In genomic region chr12:7018350-7019042, GRCh38 we compare ENCODE assay signal across 8 cellular contexts. TPM values are rescaled to one million over a fixed set of nuclear protein-coding genes. Genes with fewer than 3 reads are reported as not detected.
DNase-seq lines count a peak whose midpoint lies in the region; ATAC-seq, FAIRE-seq and TF ChIP-seq lines count a peak whose summit lies in the region.

TSS of gene LPCAT3 (minus strand) at chr12:7018476. CDS start at chr12:7018424, 52 bp downstream.

- H3K9me3 ChIP-seq in adipocyte (ENCODE audit: control insufficient read depth, low read length): no peaks in the 10 kb centered on the region
- no peaks in the 10 kb centered on the region for H3K9me3 ChIP-seq in cardiac muscle cell (ENCODE audit: low read depth)
- no peaks in the 10 kb centered on the region for H3K9me3 ChIP-seq in trophoblast cell (ENCODE audit: insufficient read depth, low read depth, low read length)
- no peaks in the 10 kb centered on the region for H3K9me3 ChIP-seq in transverse colon

- H3K36me3 ChIP-seq in adipocyte (ENCODE audit: control insufficient read depth, insufficient read depth, low read length, severe bottlenecking) (peaks cover 18% of the 10 kb centered on the region), cardiac muscle cell (no peaks in the 10 kb centered on the region), trophoblast cell (ENCODE audit: control insufficient read depth in 1 of 2, insufficient read depth in 2 of 2, low read length in 2 of 2) (peaks cover 0 to 2% of the 10 kb centered on the region in 2 experiments), transverse colon (no peaks in the 10 kb centered on the region)

- TF ChIP-seq POLR2A in GM12891 (IDR thresholded peaks at IDR 0.05; ENCODE audit: low read depth, low read length) (0 out of 2 replicates have a peak, but pooled peaks have one; percentile 50), transverse colon (IDR thresholded peaks at IDR 0.05) (peak; percentile 90)

- H3K18ac ChIP-seq in trophoblast cell (ENCODE audit: low read length): peak within 1 kb of the TSS; percentile 40

- intact Hi-C loops in transverse colon (cut with DNase I; ENCODE audit: low total_unique reads): no loop called here

- no CpG with 5 or more reads among the region's 77 CpGs for WGBS in trophoblast cell (ENCODE audit: extremely low coverage, insufficient coverage, insufficient read length)
- 0 to 1% methylated on average over 4 to 66 of the region's 77 CpGs for WGBS in transverse colon (ENCODE audit: low coverage in 1 of 2), 2 donors

- H3K23ac ChIP-seq in trophoblast cell (ENCODE audit: low read length): no peak within 1 kb of the TSS

- TF ChIP-seq EP300 in transverse colon (IDR thresholded peaks at IDR 0.05; ENCODE audit: low read depth): peak; percentile 37

- H3K27me3 ChIP-seq in adipocyte (replicated peaks; ENCODE audit: control insufficient read depth, insufficient read depth, low read length): no peaks in the 10 kb centered on the region
- no peaks in the 10 kb centered on the region for H3K27me3 ChIP-seq in cardiac muscle cell
- no peaks in the 10 kb centered on the region for H3K27me3 ChIP-seq in trophoblast cell (ENCODE audit: insufficient read depth, low read length)
- H3K27me3 ChIP-seq in transverse colon: no peaks in the 10 kb centered on the region

- H3K4me3 ChIP-seq in adipocyte (ENCODE audit: low read length) (peak within 1 kb of the TSS; percentile 98), cardiac muscle cell (peak within 1 kb of the TSS; percentile 76), trophoblast cell (ENCODE audit: low read depth, low read length) (peak within 1 kb of the TSS; percentile 87), transverse colon (peak within 1 kb of the TSS; percentile 53 to 82 (median 69))

- H3K79me1 ChIP-seq in trophoblast cell (ENCODE audit: low read length): peaks cover 5% of the 10 kb centered on the region

- peak within 1 kb of the TSS; percentile 3 for H3K14ac ChIP-seq in trophoblast cell (ENCODE audit: low read length)

- H4K12ac ChIP-seq in trophoblast cell (ENCODE audit: low read depth, low read length): peak within 1 kb of the TSS; percentile 1

- ATAC-seq in HG02840 (IDR thresholded peaks at IDR 0.05; ENCODE audit: low FRiP score, unreplicated experiment): peak; percentile 94

- peak within 1 kb of the TSS; percentile 60 for H2AFZ ChIP-seq in trophoblast cell (ENCODE audit: insufficient read depth, low read length, poor library complexity)

- no peak within 1 kb of the TSS for H2BK12ac ChIP-seq in trophoblast cell (ENCODE audit: low read length)

- H3K4me1 ChIP-seq in adipocyte (ENCODE audit: control insufficient read depth, insufficient read depth, low read length) (peaks cover 36% of the 10 kb centered on the region), cardiac muscle cell (ENCODE audit: low read depth) (peaks cover 11% of the 10 kb centered on the region), trophoblast cell (ENCODE audit: control insufficient read depth in 1 of 2, insufficient read depth in 2 of 2, low read length in 2 of 2) (peaks cover 2 to 6% of the 10 kb centered on the region in 2 experiments), transverse colon (peaks cover 0 to 32% (median 28%) of the 10 kb centered on the region in 4 donors)

- peak within 1 kb of the TSS; percentile 59 for H2BK120ac ChIP-seq in trophoblast cell (ENCODE audit: insufficient read depth, low read length, poor library complexity)

- H3K27ac ChIP-seq in cardiac muscle cell: peak within 1 kb of the TSS; percentile 62
- H3K27ac ChIP-seq in trophoblast cell (ENCODE audit: low read depth, low read length): peak within 1 kb of the TSS; percentile 99
- H3K27ac ChIP-seq in transverse colon: peak within 1 kb of the TSS; percentile 92 to 96 (median 94)

- H3K4ac ChIP-seq in trophoblast cell (ENCODE audit: low read depth, low read length): no peak within 1 kb of the TSS

- no peaks in the 10 kb centered on the region for H3K79me2 ChIP-seq in trophoblast cell (ENCODE audit: control insufficient read depth, insufficient read depth, low read length, poor library complexity)

- no peak within 1 kb of the TSS for H2AK5ac ChIP-seq in trophoblast cell (ENCODE audit: low read length)

- H3K9ac ChIP-seq in adipocyte (ENCODE audit: low read length): peak within 1 kb of the TSS; percentile 95
- peak within 1 kb of the TSS; percentile 55 for H3K9ac ChIP-seq in trophoblast cell (ENCODE audit: low read length)

- peak within 1 kb of the TSS; percentile 97 for H2BK5ac ChIP-seq in trophoblast cell (ENCODE audit: low read depth, low read length, poor library complexity)

- H4K8ac ChIP-seq in trophoblast cell (ENCODE audit: low read depth, low read length): peak within 1 kb of the TSS; percentile 84

- peak; percentile 100 for FAIRE-seq in GM12891 (lab: Jason Lieb, UNC)

- peak; percentile 80 for TF ChIP-seq CTCF in cardiac muscle cell (IDR thresholded peaks at IDR 0.05; ENCODE audit: low read depth, low read length)
- TF ChIP-seq CTCF in transverse colon (IDR thresholded peaks at IDR 0.05): peak; percentile 83 to 92 (median 87)

- peak within 1 kb of the TSS; percentile 77 for H3K4me2 ChIP-seq in trophoblast cell (ENCODE audit: low read length)

- DNase-seq in GM12891 (ENCODE audit: insufficient read length, low spot score): peak; percentile 95
- peak; percentile 94 for DNase-seq in NCI-H1436 (lab: John Stamatoyannopoulos, UW)
- peak; percentile 96 for DNase-seq in T follicular helper cell (ENCODE audit: low read depth)
- peak; percentile 97 for DNase-seq in adipocyte (ENCODE audit: low read depth)
- DNase-seq in cardiac muscle cell (ENCODE audit: low read depth in 1 of 2, low spot score in 1 of 2): peak; percentile 96 to 97
- DNase-seq in trophoblast cell: peak; percentile 97 to 98
- peak; percentile 98 for DNase-seq in transverse colon

- H4K91ac ChIP-seq in trophoblast cell (ENCODE audit: low read depth, low read length): peak within 1 kb of the TSS; percentile 86

- in situ Hi-C loops in transverse colon (cut with MboI; ENCODE audit: low pct_ligation_motif_present in 1 of 4, low pct_unique_long_range_greater_than_20kb in 1 of 4, low sequenced_read_pairs in 3 of 4): no loop called here

TF ChIP-seq in GM12891, 5 proteins besides CTCF, POLR2A, EP300 and RAD21:
- TF ChIP-seq POU2F2 (IDR thresholded peaks at IDR 0.05; ENCODE audit: low read depth, low read length) (no peak), PAX5 (IDR thresholded peaks at IDR 0.05; ENCODE audit: insufficient read depth, low read length, severe bottlenecking) (peak; percentile 87), POLR2AphosphoS5 (IDR thresholded peaks at IDR 0.05; ENCODE audit: low read depth, low read length) (no peak), TAF1 (IDR thresholded peaks at IDR 0.05; ENCODE audit: low read depth, low read length) (no peak), SPI1 (IDR thresholded peaks at IDR 0.05; ENCODE audit: low read depth, low read length) (0 out of 2 replicates have a peak, but pooled peaks have one; percentile 3)

RNA-seq across cellular contexts. Expression of gene LPCAT3, which starts in this region (rescaled TPM):
- 12.4 TPM for polyA plus RNA-seq in GM12891 (2012; ENCODE audit: low read depth, missing spikeins)
- total RNA-seq in cardiac muscle cell (12.0 and 15.8 TPM in 2 replicates), transverse colon (100 to 1,000 TPM in 3 of 4 donors, 10 to 100 TPM in 1; 56.1 to 271 (median 111) TPM)
- 31.4 and 37.8 TPM in 2 replicates for polyA plus RNA-seq in cardiac muscle cell
- polyA plus RNA-seq in trophoblast cell (2013): 38.1 and 38.8 TPM in 2 replicates

Comparison
In these comparisons a context has a peak if more than half of its experiments do, and no peak if none do; other contexts are left out.
1. Peak in every context shown above with its lines: DNase-seq, ATAC-seq, H3K4me3 ChIP-seq and H3K27ac ChIP-seq.